Comparison of ENCODE assay signal across 24 cellular contexts in the genomic region with DNA sequence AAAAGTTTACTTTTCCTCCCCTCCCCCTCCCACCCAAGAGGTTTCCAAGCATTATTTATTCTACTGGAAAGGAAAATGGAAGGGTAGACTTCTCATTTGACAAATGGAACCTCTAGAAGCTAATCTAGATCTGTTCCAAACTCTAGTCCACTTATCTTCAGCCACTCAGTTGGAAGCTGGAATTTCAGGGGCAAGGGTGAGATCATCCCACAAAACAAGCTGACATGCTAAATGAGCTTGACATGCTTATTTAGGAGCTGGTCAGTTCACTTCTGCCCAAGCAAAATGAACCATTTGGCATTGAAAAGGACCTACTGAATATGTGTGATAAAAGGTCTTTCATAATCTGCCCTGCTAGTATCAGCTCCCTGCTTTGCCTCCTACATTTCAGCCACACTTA. TPM values are rescaled to one million over a fixed set of nuclear protein-coding genes. Genes with fewer than 3 reads are reported as not detected.
DNase-seq lines count a peak whose midpoint lies in the region; ATAC-seq and TF ChIP-seq lines count a peak whose summit lies in the region.
"Had no signal": no experiment of that assay in that cellular context is flagged by ENCODE, and none has a peak within 500 bp of the region (broad histone marks: within the 10 kb centered on the region; RNA-seq: fewer than 3 reads in every experiment).

No MANE protein-coding gene starts in this region.

- no peaks in the 10 kb centered on the region for H3K27me3 ChIP-seq in H9 (ENCODE audit: insufficient read depth, low read length)
- no peaks in the 10 kb centered on the region for H3K27me3 ChIP-seq in iPS-18a (ENCODE audit: control insufficient read depth, insufficient read depth, low read length)
- H3K27me3 ChIP-seq in gastrocnemius medialis = no peaks in the 10 kb centered on the region
- H3K27me3 ChIP-seq: esophagus squamous epithelium, ovary, sigmoid colon had no signal

- peak overlapping the region; percentile 9 for H3K4me2 ChIP-seq in H9 (ENCODE audit: insufficient read depth, insufficient read length, low read length)

- ATAC-seq in T-helper 17 cell (no peak), gastrocnemius medialis (no peak)
- ATAC-seq: activated T-cell treated with anti-CD3 and anti-CD28 coated beads, Interleukin-2, amount 50 U/mL, for 4 hours; SK-N-SH treated with all-trans-retinoic acid at 6 μM for 48 hours had no signal

- no peak overlapping the region for H2BK120ac ChIP-seq in H9 (ENCODE audit: low read depth, low read length, poor library complexity, severe bottlenecking)

- H2BK12ac ChIP-seq in H9 (ENCODE audit: insufficient read length, low read depth, low read length) = no peak overlapping the region

- in situ Hi-C loops in gastrocnemius medialis (cut with MboI; ENCODE audit: low sequenced_read_pairs in 4 of 4) = no loop called here

- H3T11ph ChIP-seq in H9 (ENCODE audit: low read length) = no peak overlapping the region

- no peak overlapping the region for H4K5ac ChIP-seq in H9 (ENCODE audit: insufficient read length, low read depth, low read length)

- H3K4me1 ChIP-seq in H9 (ENCODE audit: insufficient read depth, low read length) (no peaks in the 10 kb centered on the region; the same call in 1 of the 2 replicates), iPS-18a (ENCODE audit: control insufficient read depth, low read depth, low read length) (peaks cover 18% of the 10 kb centered on the region), gastrocnemius medialis (peaks cover 37 to 38% of the 10 kb centered on the region in 2 donors)

- no peak overlapping the region for H2AFZ ChIP-seq in H9 (ENCODE audit: low read length)

- DNase-seq in H9 (no peak), T-helper 17 cell (no peak), gastrocnemius medialis (no peak), SIG-M5 treated with dmso at 0.1 percent for 504 hours (lab: John Stamatoyannopoulos, UW; ENCODE audit: unreplicated experiment) (no peak), NCI-H524 (lab: John Stamatoyannopoulos, UW) (no peak), Kasumi-1 (lab: John Stamatoyannopoulos, UW) (no peak), HuH-7 (ENCODE audit: low spot score) (no peak)
- DNase-seq: activated CD4-positive, alpha-beta T cell treated with anti-CD3 and anti-CD28 coated beads for 1 hour; activated CD8-positive, alpha-beta memory T cell treated with anti-CD3 and anti-CD28 coated beads for 24 hours; activated naive CD4-positive, alpha-beta T cell treated with anti-CD3 and anti-CD28 coated beads, Interleukin-2, amount 10 ng/mL, durations not matched to agents 7 days and 5 days; activated T-cell treated with anti-CD3 and anti-CD28 coated beads, Interleukin-2, amount 50 U/mL, for 4 hours; CD4-positive, alpha-beta memory T cell; effector CD8-positive, alpha-beta T cell; esophagus squamous epithelium; GF-D8; NCI-H1105 treated with DMSO at 0.1 percent for 48 hours; NCI-H2081 treated with DMSO at 0.1 percent for 48 hours; NCI-H510A treated with DMSO at 0.1 percent for 48 hours; ovary; sigmoid colon; stimulated activated naive CD4-positive, alpha-beta T cell had no signal

- H3K79me1 ChIP-seq in H9 (ENCODE audit: insufficient read depth, low read depth, low read length, poor library complexity, severe bottlenecking) = peaks cover 4% of the 10 kb centered on the region

- no peak overlapping the region for H3K23ac ChIP-seq in H9 (ENCODE audit: insufficient read length, low read depth, low read length)

- intact Hi-C loops in gastrocnemius medialis (cut with DNase I; ENCODE audit: low total_unique reads) = no loop called here

- H3K4me3 ChIP-seq in iPS-18a (ENCODE audit: low read length) = no peak overlapping the region
- no peak overlapping the region for H3K4me3 ChIP-seq in gastrocnemius medialis
- H3K4me3 ChIP-seq: esophagus squamous epithelium, lung, ovary, sigmoid colon had no signal

- H2BK20ac ChIP-seq in H9 (ENCODE audit: low read depth, low read length, poor library complexity, severe bottlenecking) = no peak overlapping the region

- H3K4me1 Mint-ChIP-seq in H9 (peaks cover 30 to 33% of the 10 kb centered on the region in 2 experiments), T-helper 17 cell (peaks cover 27% of the 10 kb centered on the region)

- H3K56ac ChIP-seq in H9 (ENCODE audit: insufficient read length, low read depth, low read length) = no peak overlapping the region

- H3K9me3 Mint-ChIP-seq in H9 = no peaks in the 10 kb centered on the region
- H3K9me3 Mint-ChIP-seq: activated naive CD4-positive, alpha-beta T cell treated with anti-CD3 and anti-CD28 coated beads, Interleukin-2, amount 10 ng/mL, durations not matched to agents 7 days and 5 days; activated T-cell treated with anti-CD3 and anti-CD28 coated beads, Interleukin-2, amount 50 U/mL, for 4 hours; CD4-positive, alpha-beta memory T cell had no signal

- H3K4ac ChIP-seq in H9 (ENCODE audit: low read depth, low read length) = no peak overlapping the region

- H3K36me3 Mint-ChIP-seq in H9 (ENCODE audit: insufficient read depth in 1 of 3, low read depth in 3 of 3) (peaks cover 20 to 34% (median 32%) of the 10 kb centered on the region in 3 experiments), T-helper 17 cell (ENCODE audit: low read depth) (peaks cover 8% of the 10 kb centered on the region)

- H3K14ac ChIP-seq in H9 (ENCODE audit: insufficient read depth, low read length) = no peak overlapping the region

- H3K18ac ChIP-seq in H9 (ENCODE audit: insufficient read length, low read depth, low read length) = no peak overlapping the region

- H3K9me3 ChIP-seq in H9 (ENCODE audit: control insufficient read depth, low read depth, low read length) (no peaks in the 10 kb centered on the region), T-helper 17 cell (ENCODE audit: control insufficient read depth, low read length, poor library complexity, severe bottlenecking) (no peaks in the 10 kb centered on the region), iPS-18a (ENCODE audit: control insufficient read depth, low read depth, low read length) (no peaks in the 10 kb centered on the region), gastrocnemius medialis (no peaks in the 10 kb centered on the region)
- H3K9me3 ChIP-seq: esophagus squamous epithelium, ovary, sigmoid colon had no signal

- no peak overlapping the region for H2AK5ac ChIP-seq in H9 (ENCODE audit: insufficient read length, low read length)

- TF ChIP-seq CTCF in H9 (conservative IDR thresholded peaks at IDR 0.05) (no peak), gastrocnemius medialis (IDR thresholded peaks at IDR 0.05 in 4 of 5, conservative IDR thresholded peaks at IDR 0.05 in 1 of 5) (no peak)

- H3K23me2 ChIP-seq in H9 (ENCODE audit: insufficient read length, low read depth, low read length, poor library complexity, severe bottlenecking) = peaks cover 10% of the 10 kb centered on the region

- no peak overlapping the region for H4K91ac ChIP-seq in H9 (ENCODE audit: insufficient read length, low read depth, low read length)

- TF ChIP-seq POLR2A in gastrocnemius medialis (IDR thresholded peaks at IDR 0.05) = no peak

- no peaks in the 10 kb centered on the region for H4K20me1 ChIP-seq in H9 (ENCODE audit: control insufficient read depth, insufficient read depth, insufficient read length)

- H4K8ac ChIP-seq in H9 (replicated peaks; ENCODE audit: insufficient read length, low read depth, low read length) = no peak overlapping the region

- peaks cover 29% of the 10 kb centered on the region for H3K36me3 ChIP-seq in iPS-18a (ENCODE audit: control insufficient read depth, low read depth, low read length)
- H3K36me3 ChIP-seq in gastrocnemius medialis = peaks cover 0 to 45% of the 10 kb centered on the region in 2 donors

- H3K27me3 Mint-ChIP-seq in H9 (ENCODE audit: low read depth) = no peaks in the 10 kb centered on the region; the same call in 1 of the 2 replicates
- H3K27me3 Mint-ChIP-seq in T-helper 17 cell = no peaks in the 10 kb centered on the region
- H3K27me3 Mint-ChIP-seq: CD4-positive, alpha-beta memory T cell had no signal

- peaks cover 9% of the 10 kb centered on the region; the same call in 1 of the 2 replicates for H3K79me2 ChIP-seq in H9 (ENCODE audit: insufficient read depth, low read length)

- H3K9ac ChIP-seq in H9 (ENCODE audit: extremely low read depth, insufficient read length, low read length) (no peak overlapping the region), iPS-18a (ENCODE audit: low read length) (no peak overlapping the region)

- peak overlapping the region; percentile 22 for H3K27ac ChIP-seq in H9 (ENCODE audit: insufficient read length, low read depth, low read length)
- H3K27ac ChIP-seq in iPS-18a (ENCODE audit: low read length) = peak overlapping the region; percentile 8
- H3K27ac ChIP-seq in gastrocnemius medialis = peak overlapping the region; percentile 35 to 98 (median 40)
- H3K27ac ChIP-seq: ovary had no signal

- H3K4me3 Mint-ChIP-seq in H9 (no peak overlapping the region), T-helper 17 cell (no peak overlapping the region)
- H3K4me3 Mint-ChIP-seq: activated naive CD4-positive, alpha-beta T cell treated with anti-CD3 and anti-CD28 coated beads, Interleukin-2, amount 10 ng/mL, durations not matched to agents 7 days and 5 days; activated T-cell treated with anti-CD3 and anti-CD28 coated beads, Interleukin-2, amount 50 U/mL, for 4 hours; CD4-positive, alpha-beta memory T cell had no signal

- no peak overlapping the region for H2BK5ac ChIP-seq in H9 (ENCODE audit: insufficient read length, low read length)

- no peak overlapping the region for H2BK15ac ChIP-seq in H9 (ENCODE audit: low read depth, low read length)

- H3K27ac Mint-ChIP-seq in H9 (peak overlapping the region in 2 of 3 experiments; percentile 22 to 64; a peak in 2 of 7 replicates), T-helper 17 cell (peak overlapping the region; percentile 88)
- H3K27ac Mint-ChIP-seq: activated naive CD4-positive, alpha-beta T cell treated with anti-CD3 and anti-CD28 coated beads, Interleukin-2, amount 10 ng/mL, durations not matched to agents 7 days and 5 days had no signal

RNA-seq across cellular contexts. Expression of a gene that starts 5.0 kb away (rescaled TPM):
- total RNA-seq in H9 (2021) (59.4 and 62.6 TPM in 2 replicates), T-helper 17 cell (10 to 100 TPM; 30.0 to 30.1 TPM), gastrocnemius medialis (10 to 100 TPM; 76.3 to 99.2 (median 77.9) TPM)

RNA-seq across cellular contexts. Expression of a gene that starts 5.1 kb away (rescaled TPM):
- 502 and 508 TPM in 2 replicates for total RNA-seq in H9 (2021)
- total RNA-seq in T-helper 17 cell = 100 to 1,000 TPM in 1 of 2 donors, 10 to 100 TPM in 1; 91.0 to 123 TPM
- 100 to 1,000 TPM; 415 to 695 (median 493) TPM for total RNA-seq in gastrocnemius medialis

RNA-seq across cellular contexts. Expression of a gene that starts 42.2 kb away (rescaled TPM):
- total RNA-seq in H9 (2021) = 17.5 and 20.4 TPM in 2 replicates
- total RNA-seq in T-helper 17 cell = 10 to 100 TPM; 30.5 to 40.0 TPM
- total RNA-seq in gastrocnemius medialis = 10 to 100 TPM; 15.5 to 22.5 (median 20.8) TPM

RNA-seq across cellular contexts. Expression of a gene that starts 50.8 kb away (rescaled TPM):
- total RNA-seq in H9 (2021) (43.4 and 46.8 TPM in 2 replicates), T-helper 17 cell (under 1 TPM; 0.72 to 0.73 TPM), gastrocnemius medialis (1 to 10 TPM in 1 of 4 donors, not detected in 3; 1.1 TPM)
- total RNA-seq: sigmoid colon had no signal
